Comparison of ENCODE assay signal across 21 cellular contexts in the genomic region with DNA sequence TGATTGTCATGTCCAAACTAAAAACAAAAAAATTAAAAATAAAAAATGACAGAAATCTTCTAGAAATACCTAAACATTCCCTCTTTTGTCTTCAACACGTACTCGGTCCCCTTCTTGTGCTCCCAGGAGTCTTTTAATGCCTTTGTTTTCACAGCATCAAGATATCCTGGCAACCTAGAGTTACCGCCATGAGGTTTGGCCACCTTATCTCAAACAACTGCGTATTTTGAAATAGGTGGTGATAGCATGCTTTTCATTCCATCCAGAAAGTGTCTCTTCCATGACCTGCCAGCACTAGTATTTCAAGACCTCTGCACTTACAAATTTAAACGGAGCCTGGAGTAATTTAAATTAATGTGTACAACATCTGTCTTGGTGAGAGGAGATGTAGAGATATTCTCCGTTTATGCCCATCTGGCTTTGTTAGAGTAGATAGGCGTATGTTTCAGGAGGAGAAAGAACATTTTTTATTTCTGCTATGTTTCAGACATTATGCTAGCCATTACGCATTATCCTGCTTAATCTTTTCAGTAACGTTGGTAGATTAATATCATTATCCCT. TPM values are rescaled to one million over a fixed set of nuclear protein-coding genes. Genes with fewer than 3 reads are reported as not detected.
A peak's percentile ranks its signal among the peaks of the same experiment; 100 is the strongest.
DNase-seq lines count a peak whose midpoint lies in the region; ATAC-seq and TF ChIP-seq lines count a peak whose summit lies in the region.
"Had no signal": no experiment of that assay in that cellular context is flagged by ENCODE, and none has a peak within 500 bp of the region (broad histone marks: within the 10 kb centered on the region; RNA-seq: fewer than 3 reads in every experiment).

No MANE protein-coding gene starts in this region.

- no peaks in the 10 kb centered on the region for H3K4me1 Mint-ChIP-seq in T-cell

- no peak for TF ChIP-seq CTCF in left ventricle myocardium inferior (IDR thresholded peaks at IDR 0.05; ENCODE audit: borderline replicate concordance)
- no peak for TF ChIP-seq CTCF in psoas muscle (IDR thresholded peaks at IDR 0.05)

- peaks cover 18 to 32% (median 19%) of the 10 kb centered on the region in 3 donors for H3K9me3 Mint-ChIP-seq in T-cell

- H3K9me3 ChIP-seq in left ventricle myocardium inferior (replicated peaks) (no peaks in the 10 kb centered on the region), psoas muscle (no peaks in the 10 kb centered on the region)
- H3K9me3 ChIP-seq: A549, Caco-2 had no signal

- CTCF ChIA-PET in T-cell (lab: Charles Lee), result no interaction called here

- no peak overlapping the region for H3K4me3 Mint-ChIP-seq in T-cell
- H3K4me3 Mint-ChIP-seq: CD4-positive, alpha-beta T cell had no signal

- peak overlapping the region; percentile 9 for H3K4me3 ChIP-seq in left ventricle myocardium inferior
- H3K4me3 ChIP-seq in psoas muscle, result no peak overlapping the region
- H3K4me3 ChIP-seq: A549, GM23248 had no signal

- H3K27ac ChIP-seq in left ventricle myocardium inferior (replicated peaks) (peak overlapping the region; percentile 79), psoas muscle (peak overlapping the region; percentile 78)
- H3K27ac ChIP-seq: 22Rv1, A549, C4-2B, GM23248 had no signal

- POLR2A ChIA-PET in T-cell (lab: Charles Lee), result no interaction called here

- H3K27ac Mint-ChIP-seq in T-cell, result no peak overlapping the region
- H3K27ac Mint-ChIP-seq: CD4-positive, alpha-beta T cell had no signal

- H3K4me1 ChIP-seq in left ventricle myocardium inferior (peaks cover 86% of the 10 kb centered on the region), psoas muscle (peaks cover 83% of the 10 kb centered on the region)
- H3K4me1 ChIP-seq: A549, Caco-2 had no signal

- ATAC-seq in psoas muscle, result no peak
- no peak for ATAC-seq in T-cell (replicated peaks in 1 of 4)
- ATAC-seq: A549 had no signal

- H3K36me3 Mint-ChIP-seq in T-cell, result no peaks in the 10 kb centered on the region

- H3K36me3 ChIP-seq in left ventricle myocardium inferior, result no peaks in the 10 kb centered on the region
- H3K36me3 ChIP-seq in psoas muscle (ENCODE audit: insufficient read depth in 1 of 2, low read depth in 1 of 2), result no peaks in the 10 kb centered on the region

- intact Hi-C loops in left ventricle myocardium inferior (cut with micrococcal nuclease) (no loop called here), psoas muscle (cut with DNase I) (no loop called here)

- H3K27me3 ChIP-seq in left ventricle myocardium inferior (ENCODE audit: low read depth) (no peaks in the 10 kb centered on the region), psoas muscle (ENCODE audit: insufficient read depth in 3 of 3, low read length in 2 of 3) (no peaks in the 10 kb centered on the region)

- DNase-seq in NCI-H82 (lab: John Stamatoyannopoulos, UW), result peak; percentile 41
- DNase-seq in NCI-H82 treated with DMSO at 0.1 percent for 48 hours (lab: John Stamatoyannopoulos, UW; ENCODE audit: unreplicated experiment), result no peak
- DNase-seq in NCI-H226, result peak; percentile 17
- no peak for DNase-seq in left ventricle myocardium inferior
- DNase-seq in psoas muscle, result no peak
- no peak for DNase-seq in activated CD4-positive, alpha-beta T cell treated with anti-CD3 and anti-CD28 coated beads for 4 hours
- DNase-seq in T-cell, result no peak
- DNase-seq: Caco-2; CD4-positive, alpha-beta T cell; DMS153; DMS79; GDM1; GM23248; HCEC 1CT had no signal

- WGBS in psoas muscle, 3 donors, result 43 to 50% (median 44%) methylated on average over 9 of the region's 9 CpGs

- H3K27me3 Mint-ChIP-seq in T-cell, result no peaks in the 10 kb centered on the region
- H3K27me3 Mint-ChIP-seq: CD4-positive, alpha-beta T cell had no signal

RNA-seq across cellular contexts. Expression of gene RBFOX1, which starts 42.0 kb away (rescaled TPM):
- total RNA-seq in left ventricle myocardium inferior (71.8 TPM), psoas muscle (100 to 1,000 TPM; 113 to 141 (median 127) TPM), T-cell (not detected)
- 10 to 100 TPM in 2 of 3 donors, 1 to 10 TPM in 1; 2.8 to 43.8 (median 40.1) TPM for polyA plus RNA-seq in psoas muscle
- total RNA-seq: CD4-positive, alpha-beta T cell; Daoy; GM23248; H4; HT-29 had no signal
- polyA plus RNA-seq: A549, BJ, GM23248 had no signal

Comparison
In these comparisons a context has a peak if more than half of its experiments do, and no peak if none do; other contexts are left out.
1. DNase-seq: peak in NCI-H82 (single experiment) and NCI-H226 (single experiment); none in NCI-H82 treated with DMSO at 0.1 percent for 48 hours (single experiment), left ventricle myocardium inferior (single experiment), psoas muscle (0 of 2), activated CD4-positive, alpha-beta T cell treated with anti-CD3 and anti-CD28 coated beads for 4 hours (0 of 2) and T-cell (0 of 34).
2. RNA of gene RBFOX1, which starts 42.0 kb away (total RNA-seq): 113 to 141 TPM in psoas muscle and 71.8 TPM in left ventricle myocardium inferior (single experiment); not detected in T-cell; every median in the first group is over 10 times any median in the second.